ENCODE assay signal across 1 cellular context in the genomic region with DNA sequence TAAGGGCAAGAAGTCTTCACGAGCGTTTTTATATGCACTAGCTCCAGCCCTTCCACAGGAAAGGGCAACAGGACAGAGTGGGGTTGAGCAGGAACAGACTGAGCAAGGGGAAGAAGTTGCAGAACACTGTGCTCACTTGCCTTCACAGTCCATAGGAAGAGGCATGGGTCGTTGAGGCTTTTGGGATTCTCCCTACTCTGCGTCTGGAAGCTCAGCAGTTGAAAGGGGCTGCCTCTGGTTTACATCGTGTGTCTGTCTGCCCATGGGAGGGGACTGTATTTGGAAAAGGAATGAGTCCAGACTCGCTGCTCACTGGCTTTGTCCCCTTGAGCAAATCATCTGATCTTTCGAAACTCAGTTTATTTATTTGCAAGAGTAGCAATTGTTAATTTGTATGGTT.
TF ChIP-seq lines count a peak whose summit lies in the region.

No MANE protein-coding gene starts in this region.

TF ChIP-seq in WTC11, 78 proteins besides CTCF, POLR2A, EP300 and RAD21 (continued from another document):
- TF ChIP-seq, protein P1, sequence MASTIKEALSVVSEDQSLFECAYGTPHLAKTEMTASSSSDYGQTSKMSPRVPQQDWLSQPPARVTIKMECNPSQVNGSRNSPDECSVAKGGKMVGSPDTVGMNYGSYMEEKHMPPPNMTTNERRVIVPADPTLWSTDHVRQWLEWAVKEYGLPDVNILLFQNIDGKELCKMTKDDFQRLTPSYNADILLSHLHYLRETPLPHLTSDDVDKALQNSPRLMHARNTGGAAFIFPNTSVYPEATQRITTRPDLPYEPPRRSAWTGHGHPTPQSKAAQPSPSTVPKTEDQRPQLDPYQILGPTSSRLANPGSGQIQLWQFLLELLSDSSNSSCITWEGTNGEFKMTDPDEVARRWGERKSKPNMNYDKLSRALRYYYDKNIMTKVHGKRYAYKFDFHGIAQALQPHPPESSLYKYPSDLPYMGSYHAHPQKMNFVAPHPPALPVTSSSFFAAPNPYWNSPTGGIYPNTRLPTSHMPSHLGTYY (CRISPR knock-in tag; IDR thresholded peaks at IDR 0.05) = no peak
- TF ChIP-seq FOXP1 (CRISPR knock-in tag; IDR thresholded peaks at IDR 0.05; ENCODE audit: borderline replicate concordance) (no peak), AFF4 (CRISPR knock-in tag; IDR thresholded peaks at IDR 0.05; ENCODE audit: borderline replicate concordance) (no peak), ZNF281 (CRISPR knock-in tag; IDR thresholded peaks at IDR 0.05) (no peak), AR (CRISPR knock-in tag; IDR thresholded peaks at IDR 0.05) (no peak), PRRX2 (CRISPR knock-in tag; IDR thresholded peaks at IDR 0.05) (no peak), NR3C1 (CRISPR knock-in tag; conservative IDR thresholded peaks at IDR 0.05; ENCODE audit: low read depth) (no peak), ZNF317 (CRISPR knock-in tag; IDR thresholded peaks at IDR 0.05; ENCODE audit: borderline replicate concordance, low read depth) (no peak), NFYB (CRISPR knock-in tag; conservative IDR thresholded peaks at IDR 0.05; ENCODE audit: low read depth) (no peak), KAT7 (CRISPR knock-in tag; IDR thresholded peaks at IDR 0.05; ENCODE audit: borderline replicate concordance) (no peak)
- TF ChIP-seq, protein P2, sequence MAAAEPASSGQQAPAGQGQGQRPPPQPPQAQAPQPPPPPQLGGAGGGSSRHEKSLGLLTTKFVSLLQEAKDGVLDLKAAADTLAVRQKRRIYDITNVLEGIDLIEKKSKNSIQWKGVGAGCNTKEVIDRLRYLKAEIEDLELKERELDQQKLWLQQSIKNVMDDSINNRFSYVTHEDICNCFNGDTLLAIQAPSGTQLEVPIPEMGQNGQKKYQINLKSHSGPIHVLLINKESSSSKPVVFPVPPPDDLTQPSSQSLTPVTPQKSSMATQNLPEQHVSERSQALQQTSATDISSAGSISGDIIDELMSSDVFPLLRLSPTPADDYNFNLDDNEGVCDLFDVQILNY (CRISPR knock-in tag; IDR thresholded peaks at IDR 0.05) = no peak
